Comparison of ENCODE assay signal across 8 cellular contexts in the genomic region with DNA sequence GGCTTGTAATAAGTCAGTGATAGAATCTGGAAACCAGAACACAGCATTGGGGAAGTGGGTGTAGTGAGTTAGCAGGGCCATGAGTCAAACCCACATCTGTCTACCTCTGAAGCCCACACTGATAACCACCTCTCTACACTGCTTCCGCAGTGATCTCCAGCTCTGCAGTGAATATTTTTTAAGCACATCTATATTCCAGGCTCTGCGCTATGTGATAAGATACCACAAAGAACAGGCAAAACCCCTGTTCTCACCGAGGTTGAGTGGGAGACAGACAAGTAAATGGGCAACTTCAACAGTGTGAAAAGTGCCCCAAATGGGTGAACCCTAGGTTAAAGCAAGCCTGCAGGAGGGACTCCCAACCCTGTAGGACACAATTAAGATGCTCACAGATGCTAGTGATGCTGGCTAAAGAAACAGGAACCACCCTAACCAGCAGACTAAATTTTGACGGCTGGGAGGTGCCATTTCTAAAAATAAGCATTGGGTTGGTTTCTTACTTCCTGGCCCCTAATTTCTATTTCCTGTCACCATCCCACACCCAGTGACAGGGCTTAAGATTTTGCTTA.
A peak's percentile ranks its signal among the peaks of the same experiment; 100 is the strongest.
DNase-seq lines count a peak whose midpoint lies in the region; ATAC-seq, FAIRE-seq and TF ChIP-seq lines count a peak whose summit lies in the region.

No MANE protein-coding gene starts in this region.

- no peak for FAIRE-seq in kidney (lab: Jason Lieb, UNC)

- ATAC-seq in GM21423 (IDR thresholded peaks at IDR 0.05; ENCODE audit: unreplicated experiment), result peak; percentile 67

- peaks cover 37% of the 10 kb centered on the region for H3K4me1 ChIP-seq in CD8-positive, alpha-beta memory T cell (ENCODE audit: insufficient read depth, low read length)
- peaks cover 0 to 2% of the 10 kb centered on the region in 2 donors for H3K4me1 ChIP-seq in kidney (ENCODE audit: control insufficient read depth in 1 of 2, insufficient read depth in 1 of 2, low read depth in 1 of 2, low read length in 2 of 2)

- no peak for TF ChIP-seq CTCF in kidney (IDR thresholded peaks at IDR 0.05; ENCODE audit: borderline replicate concordance, extremely low read depth, insufficient read depth)

- no peak overlapping the region for H3K9ac ChIP-seq in kidney (ENCODE audit: low read length in 2 of 2)

- intact Hi-C loops in activated T-helper 1 cell treated with anti-CD3 and anti-CD28 coated beads, Interleukin-12 subunit alpha, Interleukin-12 subunit beta, Interleukin-2, Interleukin-4 antibody, amounts not matched to agents 30 ng/mL and 10 ng/mL and 1 ng/mL, durations not matched to agents 14 hours and 24 hours and 36 hours (cut with micrococcal nuclease), result loop anchor here (1.0 to 5.0 kb wide), 10 partner anchors 12 to 948 kb away; partner anchors contain the start of gene RBM25
- intact Hi-C loops in kidney (cut with DNase I), result loop anchor here (5.0 kb wide), 1 partner anchor 383 kb away; no protein-coding TSS in a partner anchor

- no peaks in the 10 kb centered on the region for H3K9me3 ChIP-seq in CD8-positive, alpha-beta memory T cell (ENCODE audit: low read length)
- H3K9me3 ChIP-seq in kidney (ENCODE audit: control insufficient read depth in 1 of 2, low read length in 2 of 2), result no peaks in the 10 kb centered on the region

- H3K27ac ChIP-seq in CD8-positive, alpha-beta memory T cell (ENCODE audit: low read depth, low read length), result no peak overlapping the region
- H3K27ac ChIP-seq in kidney (ENCODE audit: low read depth in 2 of 2, low read length in 2 of 2), result no peak overlapping the region

- peaks cover 54 to 68% (median 62%) of the 10 kb centered on the region in 3 donors for H3K4me1 Mint-ChIP-seq in CD8-positive, alpha-beta memory T cell
- H3K4me1 Mint-ChIP-seq in activated T-helper 1 cell treated with anti-CD3 and anti-CD28 coated beads, Interleukin-12 subunit alpha, Interleukin-12 subunit beta, Interleukin-2, Interleukin-4 antibody, amounts not matched to agents 30 ng/mL and 10 ng/mL and 1 ng/mL, durations not matched to agents 14 hours and 24 hours and 36 hours (ENCODE audit: low read depth), result peaks cover 86% of the 10 kb centered on the region

- peak overlapping the region; percentile 37 to 73 (median 54) for H3K4me3 Mint-ChIP-seq in CD8-positive, alpha-beta memory T cell
- H3K4me3 Mint-ChIP-seq in activated T-helper 1 cell treated with anti-CD3 and anti-CD28 coated beads, Interleukin-12 subunit alpha, Interleukin-12 subunit beta, Interleukin-2, Interleukin-4 antibody, amounts not matched to agents 30 ng/mL and 10 ng/mL and 1 ng/mL, durations not matched to agents 14 hours and 24 hours and 36 hours, result peak overlapping the region; percentile 56

- no peaks in the 10 kb centered on the region for H3K36me3 ChIP-seq in CD8-positive, alpha-beta memory T cell (ENCODE audit: insufficient read depth, low read length)
- H3K36me3 ChIP-seq in kidney (ENCODE audit: control insufficient read depth in 1 of 2, insufficient read depth in 2 of 2, low read length in 2 of 2), result no peaks in the 10 kb centered on the region

- no peaks in the 10 kb centered on the region for H3K27me3 ChIP-seq in CD8-positive, alpha-beta memory T cell (ENCODE audit: insufficient read depth, low read length, poor library complexity, severe bottlenecking)

- POLR2A ChIA-PET in CD8-positive, alpha-beta memory T cell (lab: Charles Lee), result interaction anchor here (1.0 kb wide), 1 partner anchor 375 kb away, joined by 6 read pairs; the partner anchor contains the start of gene DPF3

- peak in 2 of 5 donors; percentile 34 to 55 for DNase-seq in CD8-positive, alpha-beta memory T cell
- peak; percentile 99 for DNase-seq in Jurkat, Clone E6-1 (ENCODE audit: low read depth, low spot score)
- DNase-seq in activated T-helper 1 cell treated with anti-CD3 and anti-CD28 coated beads, Interleukin-12 subunit alpha, Interleukin-12 subunit beta, Interleukin-2, Interleukin-4 antibody, amounts not matched to agents 30 ng/mL and 10 ng/mL and 1 ng/mL, durations not matched to agents 14 hours and 24 hours and 36 hours (ENCODE audit: low spot score), result peak; percentile 51
- no peak for DNase-seq in SHP77 (lab: John Stamatoyannopoulos, UW)
- no peak for DNase-seq in kidney
- no peak for DNase-seq in SW 1271 (lab: John Stamatoyannopoulos, UW)
- no peak for DNase-seq in NCI-H2227 (lab: John Stamatoyannopoulos, UW; ENCODE audit: unreplicated experiment)

- peaks cover 0 to 2% (median 0%) of the 10 kb centered on the region in 5 donors for H3K9me3 Mint-ChIP-seq in CD8-positive, alpha-beta memory T cell
- H3K9me3 Mint-ChIP-seq in activated T-helper 1 cell treated with anti-CD3 and anti-CD28 coated beads, Interleukin-12 subunit alpha, Interleukin-12 subunit beta, Interleukin-2, Interleukin-4 antibody, amounts not matched to agents 30 ng/mL and 10 ng/mL and 1 ng/mL, durations not matched to agents 14 hours and 24 hours and 36 hours, result peaks cover 23% of the 10 kb centered on the region

- H3K27me3 Mint-ChIP-seq in CD8-positive, alpha-beta memory T cell, result no peaks in the 10 kb centered on the region
- H3K27me3 Mint-ChIP-seq in activated T-helper 1 cell treated with anti-CD3 and anti-CD28 coated beads, Interleukin-12 subunit alpha, Interleukin-12 subunit beta, Interleukin-2, Interleukin-4 antibody, amounts not matched to agents 30 ng/mL and 10 ng/mL and 1 ng/mL, durations not matched to agents 14 hours and 24 hours and 36 hours (ENCODE audit: insufficient read depth), result peaks cover 2% of the 10 kb centered on the region

- H3K4me3 ChIP-seq in CD8-positive, alpha-beta memory T cell (ENCODE audit: low read length), result peak overlapping the region; percentile 4
- H3K4me3 ChIP-seq in Jurkat, Clone E6-1 (ENCODE audit: low read length), result no peak overlapping the region; the same call in 1 of the 2 replicates
- H3K4me3 ChIP-seq in kidney (ENCODE audit: low read length in 2 of 2), result no peak overlapping the region

- H3K27ac Mint-ChIP-seq in CD8-positive, alpha-beta memory T cell, result peak overlapping the region in 7 of 8 donors; percentile 1 to 93 (median 79)
- H3K27ac Mint-ChIP-seq in activated T-helper 1 cell treated with anti-CD3 and anti-CD28 coated beads, Interleukin-12 subunit alpha, Interleukin-12 subunit beta, Interleukin-2, Interleukin-4 antibody, amounts not matched to agents 30 ng/mL and 10 ng/mL and 1 ng/mL, durations not matched to agents 14 hours and 24 hours and 36 hours, result peak overlapping the region; percentile 83

- CTCF ChIA-PET in CD8-positive, alpha-beta memory T cell (lab: Charles Lee), result interaction anchor here (0.9 to 10.0 kb wide), 2 partner anchors 385 to 406 kb away, joined by 3 to 138 read pairs; no protein-coding TSS in a partner anchor

- H3K36me3 Mint-ChIP-seq in CD8-positive, alpha-beta memory T cell, result no peaks in the 10 kb centered on the region
- H3K36me3 Mint-ChIP-seq in activated T-helper 1 cell treated with anti-CD3 and anti-CD28 coated beads, Interleukin-12 subunit alpha, Interleukin-12 subunit beta, Interleukin-2, Interleukin-4 antibody, amounts not matched to agents 30 ng/mL and 10 ng/mL and 1 ng/mL, durations not matched to agents 14 hours and 24 hours and 36 hours (ENCODE audit: low read depth), result peaks cover 23% of the 10 kb centered on the region

Comparison
In these comparisons a context has a peak if more than half of its experiments do, and no peak if none do; other contexts are left out.
1. DNase-seq: peak in Jurkat, Clone E6-1 (single experiment) and activated T-helper 1 cell treated with anti-CD3 and anti-CD28 coated beads, Interleukin-12 subunit alpha, Interleukin-12 subunit beta, Interleukin-2, Interleukin-4 antibody, amounts not matched to agents 30 ng/mL and 10 ng/mL and 1 ng/mL, durations not matched to agents 14 hours and 24 hours and 36 hours (single experiment); none in SHP77 (0 of 2), kidney (single experiment), SW 1271 (0 of 2) and NCI-H2227 (single experiment).